27 cellular contexts compared by ENCODE assay signal in genomic region chr7:47218378-47219176, GRCh38.
DNase-seq lines count a peak whose midpoint lies in the region; ATAC-seq, FAIRE-seq and TF ChIP-seq lines count a peak whose summit lies in the region.
"Had no signal": no experiment of that assay in that cellular context is flagged by ENCODE, and none has a peak within 500 bp of the region (broad histone marks: within the 10 kb centered on the region; RNA-seq: fewer than 3 reads in every experiment).

No MANE protein-coding gene starts in this region.

- TF ChIP-seq POLR2A in K562 (conservative IDR thresholded peaks at IDR 0.05) (no peak), HepG2 (IDR thresholded peaks at IDR 0.05; ENCODE audit: insufficient read depth in 1 of 2, low read depth in 2 of 2, low read length in 2 of 2) (no peak)

- intact Hi-C loops in K562 (cut with micrococcal nuclease) (loop anchor here (1.0 kb wide), 1 partner anchor 10 kb away; no protein-coding TSS in a partner anchor), sciatic nerve (cut with DNase I) (no loop called here), HepG2 (cut with micrococcal nuclease; ENCODE audit: unreplicated experiment) (no loop called here)

- peak; percentile 98 for FAIRE-seq in K562 (lab: Jason Lieb, UNC)
- FAIRE-seq in HepG2 (lab: Jason Lieb, UNC), result no peak

- CTCF ChIA-PET in CD8-positive, alpha-beta memory T cell (lab: Charles Lee), result no interaction called here
- CTCF ChIA-PET in K562 (lab: Yijun Ruan, JAX; ENCODE audit: low intra/inter-chr PET ratio), result no interaction called here
- CTCF ChIA-PET in HepG2 (lab: Yijun Ruan, JAX; ENCODE audit: low intra/inter-chr PET ratio, low total read pairs), result no interaction called here

- peaks cover 0 to 11% (median 0%) of the 10 kb centered on the region in 5 donors for H3K9me3 Mint-ChIP-seq in CD8-positive, alpha-beta memory T cell
- H3K9me3 Mint-ChIP-seq: activated naive CD4-positive, alpha-beta T cell treated with anti-CD3 and anti-CD28 coated beads, Interleukin-2, amount 50 U/mL, for 72 hours; activated T-cell treated with anti-CD3 and anti-CD28 coated beads, Interleukin-2, amount 50 U/mL, for 72 hours; natural killer cell treated with Interleukin-12 subunit alpha and Interleukin-12 subunit beta and Interleukin-15 and Interleukin-18, amount 100 ng/mL, for 72 hours had no signal

- no peaks in the 10 kb centered on the region for H3K9me1 ChIP-seq in K562 (ENCODE audit: control insufficient read depth, insufficient read depth, low read length)

- H3K4me1 ChIP-seq in CD8-positive, alpha-beta memory T cell (ENCODE audit: insufficient read depth, low read length), result no peaks in the 10 kb centered on the region
- H3K4me1 ChIP-seq in K562 (replicated peaks in 1 of 2; ENCODE audit: control insufficient read depth in 2 of 2, insufficient read depth in 2 of 2, low read length in 2 of 2), result peaks cover 18 to 42% of the 10 kb centered on the region in 2 experiments
- H3K4me1 ChIP-seq in HepG2 (ENCODE audit: insufficient read depth, low read length), result no peaks in the 10 kb centered on the region
- H3K4me1 ChIP-seq: BE2C, breast epithelium, parathyroid adenoma had no signal

- H3K9me3 ChIP-seq in CD8-positive, alpha-beta memory T cell (ENCODE audit: low read length), result no peaks in the 10 kb centered on the region
- H3K9me3 ChIP-seq in K562 (replicated peaks; ENCODE audit: control insufficient read depth, insufficient read depth, low read depth, low read length), result no peaks in the 10 kb centered on the region
- H3K9me3 ChIP-seq in HepG2 (ENCODE audit: low read length), result no peaks in the 10 kb centered on the region
- H3K9me3 ChIP-seq: BE2C, breast epithelium, thyroid gland had no signal

- BruUV-seq in K562 (replicated peaks; lab: Mats Ljungman, UMichigan), result no TSS peak
- BruUV-seq in HepG2 (replicated peaks; lab: Mats Ljungman, UMichigan), result no TSS peak

- no peaks in the 10 kb centered on the region for H3K36me3 ChIP-seq in CD8-positive, alpha-beta memory T cell (ENCODE audit: insufficient read depth, low read length)
- H3K36me3 ChIP-seq in K562 (ENCODE audit: control insufficient read depth, insufficient read depth, low read length) (no peaks in the 10 kb centered on the region), HepG2 (replicated peaks in 1 of 2; ENCODE audit: control insufficient read depth in 1 of 2, insufficient read depth in 2 of 2, low read length in 2 of 2) (no peaks in the 10 kb centered on the region)
- H3K36me3 ChIP-seq: BE2C, breast epithelium, thyroid gland had no signal

- DNase-seq in CD8-positive, alpha-beta memory T cell, result no peak
- DNase-seq in KBM-7 (peak; percentile 84), K562 (ENCODE audit: extremely low read depth in 1 of 4, low spot score in 3 of 4) (peak; percentile 41 to 94 (median 54)), sciatic nerve (ENCODE audit: low spot score) (no peak), HepG2 (ENCODE audit: low spot score) (no peak), NCI-H2196 (lab: John Stamatoyannopoulos, UW; ENCODE audit: unreplicated experiment) (no peak), retina (no peak)
- DNase-seq: activated CD4-positive, CD25-positive, alpha-beta regulatory T cell; activated T-cell treated with anti-CD3 and anti-CD28 coated beads, Interleukin-2, amount 50 U/mL, for 72 hours; BE2C; DMS153; dorsolateral prefrontal cortex; KG1; left cardiac atrium; mesendoderm; NCI-H526 treated with DMSO at 0.1 percent for 48 hours; PC-3; stimulated activated CD4-positive, alpha-beta T cell treated with anti-CD3 and anti-CD28 coated beads, Interleukin-1b, Interleukin-23, amount 100 ng/mL, for 48 hours; stimulated activated naive CD4-positive, alpha-beta T cell; T-helper 2 cell; thyroid gland had no signal

- ATAC-seq in K562 (peak; percentile 86), sciatic nerve (peak; percentile 87), HepG2 (no peak), HG02610 (IDR thresholded peaks at IDR 0.05; ENCODE audit: unreplicated experiment) (no peak)
- ATAC-seq: activated naive CD4-positive, alpha-beta T cell treated with anti-CD3 and anti-CD28 coated beads, Interleukin-2, amount 50 U/mL, for 72 hours; activated T-cell treated with anti-CD3 and anti-CD28 coated beads, Interleukin-2, amount 50 U/mL, for 72 hours; natural killer cell treated with Interleukin-12 subunit alpha and Interleukin-12 subunit beta and Interleukin-15 and Interleukin-18, amount 100 ng/mL, for 72 hours; PC-3 had no signal

- H2AFZ ChIP-seq in K562 (ENCODE audit: low read depth, low read length), result peak overlapping the region; percentile 79
- H2AFZ ChIP-seq in HepG2 (ENCODE audit: low read length), result no peak overlapping the region
- H2AFZ ChIP-seq: parathyroid adenoma had no signal

- TF ChIP-seq CTCF in K562 (IDR thresholded peaks at IDR 0.05 in 2 of 3, conservative IDR thresholded peaks at IDR 0.05 in 1 of 3; ENCODE audit: insufficient read depth in 2 of 3, low read depth in 1 of 3, low read length in 3 of 3), result no peak
- no peak for TF ChIP-seq CTCF in HepG2 (CRISPR knock-in tag; IDR thresholded peaks at IDR 0.05)

- TF ChIP-seq EP300 in K562 (IDR thresholded peaks at IDR 0.05; ENCODE audit: low read length), result peak; percentile 60; the same call in 1 of the 2 replicates
- no peak for TF ChIP-seq EP300 in HepG2 (IDR thresholded peaks at IDR 0.05; ENCODE audit: low read depth in 2 of 2, low read length in 2 of 2)
- TF ChIP-seq EP300 in HepG2 (CRISPR knock-in tag; IDR thresholded peaks at IDR 0.05; ENCODE audit: borderline replicate concordance), result no peak

- H3K79me2 ChIP-seq in K562 (ENCODE audit: control insufficient read depth, insufficient read depth, low read length) (peaks cover 8% of the 10 kb centered on the region; the same call in 1 of the 3 replicates), HepG2 (ENCODE audit: insufficient read depth, low read length) (no peaks in the 10 kb centered on the region)
- H3K79me2 ChIP-seq: parathyroid adenoma had no signal

- H3K27me3 ChIP-seq in CD8-positive, alpha-beta memory T cell (ENCODE audit: insufficient read depth, low read length, poor library complexity, severe bottlenecking), result no peaks in the 10 kb centered on the region
- H3K27me3 ChIP-seq in K562 (ENCODE audit: control insufficient read depth in 2 of 2, insufficient read depth in 2 of 2, low read length in 2 of 2), result no peaks in the 10 kb centered on the region
- peaks cover 0 to 8% of the 10 kb centered on the region in 2 experiments; a peak in 2 of 5 replicates for H3K27me3 ChIP-seq in HepG2 (ENCODE audit: control insufficient read depth in 1 of 2, insufficient read depth in 2 of 2, low read length in 2 of 2)
- H3K27me3 ChIP-seq: BE2C, breast epithelium, thyroid gland had no signal

- no peak for TF ChIP-seq RAD21 in K562 (CRISPR knock-in tag; conservative IDR thresholded peaks at IDR 0.05 in 1 of 2, IDR thresholded peaks at IDR 0.05 in 1 of 2)
- no peak for TF ChIP-seq RAD21 in HepG2 (CRISPR knock-in tag; IDR thresholded peaks at IDR 0.05)

- peak overlapping the region; percentile 48 for H3K27ac ChIP-seq in CD8-positive, alpha-beta memory T cell (ENCODE audit: low read depth, low read length)
- H3K27ac ChIP-seq in K562 (ENCODE audit: extremely low read depth, low read depth, low read length), result peak overlapping the region; percentile 68
- H3K27ac ChIP-seq in HepG2 (ENCODE audit: extremely low read length, insufficient read depth, low read length), result no peak overlapping the region
- H3K27ac ChIP-seq: breast epithelium, dorsolateral prefrontal cortex, epithelial cell of prostate, parathyroid adenoma, thyroid gland had no signal

- 5% methylated on average over 9 of the region's 9 CpGs for WGBS in K562 (ENCODE audit: insufficient coverage, low coverage, missing lambda C conversion rate)
- WGBS in HepG2 (ENCODE audit: low lambda C conversion rate), result 55% methylated on average over 6 of the region's 9 CpGs

- H3K4me2 ChIP-seq in K562 (ENCODE audit: insufficient read depth, low read length) (peak overlapping the region; percentile 87), HepG2 (ENCODE audit: low read depth, low read length) (no peak overlapping the region)

- no peaks in the 10 kb centered on the region for H3K4me1 Mint-ChIP-seq in CD8-positive, alpha-beta memory T cell

- peak overlapping the region; percentile 42 to 50; a peak in 3 of 4 replicates for H3K9ac ChIP-seq in K562 (ENCODE audit: insufficient read depth in 1 of 2, low read depth in 2 of 2, low read length in 2 of 2)
- H3K9ac ChIP-seq in HepG2 (ENCODE audit: insufficient read depth, low read depth, low read length), result no peak overlapping the region
- H3K9ac ChIP-seq: parathyroid adenoma had no signal

- H3K4me3 Mint-ChIP-seq in CD8-positive, alpha-beta memory T cell, result peak overlapping the region in 1 of 7 donors; percentile 13
- H3K4me3 Mint-ChIP-seq: activated T-cell treated with anti-CD3 and anti-CD28 coated beads, Interleukin-2, amount 50 U/mL, for 72 hours; natural killer cell treated with Interleukin-12 subunit alpha and Interleukin-12 subunit beta and Interleukin-15 and Interleukin-18, amount 100 ng/mL, for 72 hours had no signal

- no peaks in the 10 kb centered on the region for H4K20me1 ChIP-seq in K562 (replicated peaks; ENCODE audit: control insufficient read depth, insufficient read depth, low read length)
- no peaks in the 10 kb centered on the region for H4K20me1 ChIP-seq in HepG2 (ENCODE audit: insufficient read depth, low read length)

- no peak overlapping the region for H3K4me3 ChIP-seq in CD8-positive, alpha-beta memory T cell (ENCODE audit: low read length)
- peak overlapping the region; percentile 25 for H3K4me3 ChIP-seq in K562
- no peak overlapping the region for H3K4me3 ChIP-seq in HepG2 (replicated peaks in 1 of 3; ENCODE audit: insufficient read depth in 1 of 3, low read depth in 2 of 3, low read length in 3 of 3)
- H3K4me3 ChIP-seq: breast epithelium, dorsolateral prefrontal cortex, thyroid gland had no signal

- peaks cover 0 to 5% of the 10 kb centered on the region in 2 donors for H3K27me3 Mint-ChIP-seq in CD8-positive, alpha-beta memory T cell
- H3K27me3 Mint-ChIP-seq: natural killer cell treated with Interleukin-12 subunit alpha and Interleukin-12 subunit beta and Interleukin-15 and Interleukin-18, amount 100 ng/mL, for 72 hours had no signal

- POLR2A ChIA-PET in CD8-positive, alpha-beta memory T cell (lab: Charles Lee), result no interaction called here
- POLR2A ChIA-PET in K562 (lab: Yijun Ruan, JAX) (interaction anchor here (0.5 to 2.1 kb wide), 2 partner anchors 10 to 633 kb away, joined by 3 to 12 read pairs; no protein-coding TSS in a partner anchor), HepG2 (lab: Yijun Ruan, JAX) (no interaction called here)

- no peaks in the 10 kb centered on the region for H3K36me3 Mint-ChIP-seq in CD8-positive, alpha-beta memory T cell
- H3K36me3 Mint-ChIP-seq: activated naive CD4-positive, alpha-beta T cell treated with anti-CD3 and anti-CD28 coated beads, Interleukin-2, amount 50 U/mL, for 72 hours; natural killer cell treated with Interleukin-12 subunit alpha and Interleukin-12 subunit beta and Interleukin-15 and Interleukin-18, amount 100 ng/mL, for 72 hours had no signal

- in situ Hi-C loops in KBM-7 (cut with MboI; ENCODE audit: low pct_unique_long_range_greater_than_20kb, low sequenced_read_pairs) (no loop called here), K562 (cut with MboI) (no loop called here), HepG2 (cut with HindIII; ENCODE audit: extremely low pct_ligation_motif_present, low pct_unique_long_range_greater_than_20kb) (no loop called here)

- no peak overlapping the region for H3K27ac Mint-ChIP-seq in CD8-positive, alpha-beta memory T cell
- H3K27ac Mint-ChIP-seq: activated naive CD4-positive, alpha-beta T cell treated with anti-CD3 and anti-CD28 coated beads, Interleukin-2, amount 50 U/mL, for 72 hours; activated T-cell treated with anti-CD3 and anti-CD28 coated beads, Interleukin-2, amount 50 U/mL, for 72 hours; natural killer cell treated with Interleukin-12 subunit alpha and Interleukin-12 subunit beta and Interleukin-15 and Interleukin-18, amount 100 ng/mL, for 72 hours had no signal

Comparison
In these comparisons a context has a peak if more than half of its experiments do, and no peak if none do; other contexts are left out.
1. DNase-seq: peak in KBM-7 (single experiment) and K562 (4 of 4); none in CD8-positive, alpha-beta memory T cell (0 of 5), sciatic nerve (single experiment), HepG2 (single experiment), NCI-H2196 (single experiment) and retina (single experiment).
2. ATAC-seq: peak in K562 (single experiment) and sciatic nerve (single experiment); none in HepG2 (single experiment) and HG02610 (single experiment).